Comparison of ENCODE assay signal across 8 cellular contexts in genomic region chr16:21170116-21170515, GRCh38. TPM values are rescaled to one million over a fixed set of nuclear protein-coding genes. Genes with fewer than 3 reads are reported as not detected.
"Had no signal": no experiment of that assay in that cellular context is flagged by ENCODE, and none has a peak within 500 bp of the region (broad histone marks: within the 10 kb centered on the region; RNA-seq: fewer than 3 reads in every experiment).

No MANE protein-coding gene starts in this region.

RNA-seq across cellular contexts. Expression of gene DNAH3, which starts 19.5 kb away (rescaled TPM):
- total RNA-seq: thoracic aorta, tibial nerve had no signal

RNA-seq across cellular contexts. Expression of gene ZP2, which starts 41.3 kb away (rescaled TPM):
- total RNA-seq: subcutaneous adipose tissue, suprapubic skin, temporal lobe, thoracic aorta, tibial nerve, upper lobe of left lung, ureter, vagina had no signal
